28 cellular contexts compared by ENCODE assay signal in genomic region chr2:195496991-195497390, GRCh38.
"Had no signal": no experiment of that assay in that cellular context is flagged by ENCODE, and none has a peak within 500 bp of the region (broad histone marks: within the 10 kb centered on the region; RNA-seq: fewer than 3 reads in every experiment).

No MANE protein-coding gene starts in this region.

- H3K9me3 Mint-ChIP-seq: dendritic cell treated with granulocyte-macrophage colony-stimulating factor and Interleukin-4, amounts not matched to agents 40 ng/mL and 50 ng/mL, for 4 days; endodermal cell; memory B cell; mesothelial cell of epicardium had no signal

- H3K4me1 Mint-ChIP-seq: endodermal cell had no signal

- H3K9me3 ChIP-seq: colonic mucosa, gastrocnemius medialis, mucosa of descending colon, ovary, psoas muscle, sigmoid colon, stomach, thyroid gland had no signal

- H3K4me3 ChIP-seq: colonic mucosa, gastrocnemius medialis, lung, mucosa of descending colon, ovary, psoas muscle, sigmoid colon, stomach, thyroid gland had no signal

- DNase-seq: colonic mucosa; effector CD8-positive, alpha-beta T cell; endodermal cell; foreskin fibroblast; gastrocnemius medialis; head of caudate nucleus; kidney; mucosa of descending colon; naive B cell; occipital lobe; ovary; posterior cingulate gyrus; psoas muscle; right cardiac atrium; sigmoid colon; stimulated activated CD4-positive, alpha-beta T cell treated with anti-CD3 and anti-CD28 coated beads, Interleukin-2, amount 100 ng/mL, for 24 hours; stimulated activated CD4-positive, alpha-beta T cell treated with anti-CD3 and anti-CD28 coated beads, Interleukin-4, amount 100 ng/mL, for 24 hours; stimulated activated naive B cell treated with anti-CD40 and anti-IgM and Interleukin-4, amounts not matched to agents 10 μg/mL and 1 μg/mL and 100 μg/mL, for 72 hours; stomach; thyroid gland had no signal

- ATAC-seq: esophagus mucosa; gastrocnemius medialis; left lobe of liver; mucosa of descending colon; psoas muscle; right cardiac atrium; stimulated activated naive B cell treated with anti-CD40 and anti-IgM and Interleukin-4, amounts not matched to agents 10 μg/mL and 1 μg/mL and 100 μg/mL, for 72 hours had no signal

- H3K27me3 Mint-ChIP-seq: dendritic cell treated with granulocyte-macrophage colony-stimulating factor and Interleukin-4, amounts not matched to agents 40 ng/mL and 50 ng/mL, for 4 days; memory B cell; naive B cell; stimulated activated naive B cell treated with anti-CD40 and anti-IgM and Interleukin-4, amounts not matched to agents 10 μg/mL and 1 μg/mL and 100 μg/mL, for 72 hours had no signal

- H3K27me3 ChIP-seq: colonic mucosa, gastrocnemius medialis, ovary, sigmoid colon, stomach, thyroid gland had no signal

- H3K36me3 ChIP-seq: colonic mucosa, gastrocnemius medialis, ovary, sigmoid colon, stomach, thyroid gland had no signal

- H3K4me1 ChIP-seq: colonic mucosa, gastrocnemius medialis, psoas muscle, sigmoid colon, stomach, thyroid gland had no signal

- H3K36me3 Mint-ChIP-seq: mesothelial cell of epicardium; naive B cell; stimulated activated naive B cell treated with anti-CD40 and anti-IgM and Interleukin-4, amounts not matched to agents 10 μg/mL and 1 μg/mL and 100 μg/mL, for 72 hours; type B pancreatic cell had no signal

- H3K27ac ChIP-seq: colonic mucosa, epithelial cell of prostate, gastrocnemius medialis, ovary, psoas muscle, sigmoid colon, stomach, thyroid gland had no signal

- H3K4me3 Mint-ChIP-seq: dendritic cell treated with granulocyte-macrophage colony-stimulating factor and Interleukin-4, amounts not matched to agents 40 ng/mL and 50 ng/mL, for 4 days; endodermal cell; memory B cell; mesothelial cell of epicardium; naive B cell; stimulated activated naive B cell treated with anti-CD40 and anti-IgM and Interleukin-4, amounts not matched to agents 10 μg/mL and 1 μg/mL and 100 μg/mL, for 72 hours; type B pancreatic cell had no signal

- H3K27ac Mint-ChIP-seq: dendritic cell treated with granulocyte-macrophage colony-stimulating factor and Interleukin-4, amounts not matched to agents 40 ng/mL and 50 ng/mL, for 4 days; endodermal cell; memory B cell; mesothelial cell of epicardium; stimulated activated naive B cell treated with anti-CD40 and anti-IgM and Interleukin-4, amounts not matched to agents 10 μg/mL and 1 μg/mL and 100 μg/mL, for 72 hours; type B pancreatic cell had no signal
